12 cellular contexts compared by ENCODE assay signal in genomic region chr2:135839713-135840112, GRCh38. TPM values are rescaled to one million over a fixed set of nuclear protein-coding genes. Genes with fewer than 3 reads are reported as not detected.
DNase-seq lines count a peak whose midpoint lies in the region; ATAC-seq and TF ChIP-seq lines count a peak whose summit lies in the region.
"Had no signal": no experiment of that assay in that cellular context is flagged by ENCODE, and none has a peak within 500 bp of the region (broad histone marks: within the 10 kb centered on the region; RNA-seq: fewer than 3 reads in every experiment).

No MANE protein-coding gene starts in this region.

- DNase-seq in MCF 10A (ENCODE audit: unreplicated experiment) = no peak
- no peak for DNase-seq in mammary epithelial cell
- DNase-seq in brain microvascular endothelial cell = peak; percentile 63
- peak; percentile 62 for DNase-seq in hepatic stellate cell (ENCODE audit: low spot score)
- no peak for DNase-seq in upper lobe of right lung
- no peak for DNase-seq in foreskin keratinocyte
- no peak for DNase-seq in KG1 (lab: John Stamatoyannopoulos, UW)
- DNase-seq: body of pancreas, NCI-H226, SW 1271 had no signal

- peak overlapping the region; percentile 66 for H3K27ac Mint-ChIP-seq in MCF 10A (ENCODE audit: low read depth, unreplicated experiment)

- intact Hi-C loops in MCF 10A (cut with micrococcal nuclease) = no loop called here
- intact Hi-C loops in mammary epithelial cell (cut with micrococcal nuclease) = no loop called here
- intact Hi-C loops in upper lobe of right lung (cut with DNase I) = no loop called here

- no peaks in the 10 kb centered on the region for H3K9me3 Mint-ChIP-seq in MCF 10A (ENCODE audit: unreplicated experiment)

- BruUV-seq in MCF 10A (replicated peaks; lab: Mats Ljungman, UMichigan) = no TSS peak
- BruUV-seq in mammary epithelial cell (replicated peaks; lab: Mats Ljungman, UMichigan) = no TSS peak

- H3K27ac ChIP-seq in mammary epithelial cell (ENCODE audit: insufficient read depth, low read depth, low read length) (no peak overlapping the region), brain microvascular endothelial cell (no peak overlapping the region), upper lobe of right lung (peak overlapping the region; percentile 64), foreskin keratinocyte (no peak overlapping the region)
- H3K27ac ChIP-seq: A549, body of pancreas had no signal

- CTCF ChIA-PET in MCF 10A (lab: Yijun Ruan, JAX) (interaction anchor here (0.6 to 1.1 kb wide), 2 partner anchors 42 to 428 kb away, joined by 3 to 6 read pairs; no protein-coding TSS in a partner anchor), mammary epithelial cell (lab: Charles Lee; ENCODE audit: low non-redundant PET) (interaction anchor here (0.6 to 1.1 kb wide), 2 partner anchors 11 to 800 kb away, joined by 4 to 6 read pairs; no protein-coding TSS in a partner anchor)

- 31% methylated on average over 2 of the region's 2 CpGs for WGBS in mammary epithelial cell (ENCODE audit: low coverage, missing lambda C conversion rate)

- H4K20me1 ChIP-seq in mammary epithelial cell (ENCODE audit: insufficient read depth, low read length) = no peaks in the 10 kb centered on the region

- no peaks in the 10 kb centered on the region for H3K4me1 ChIP-seq in mammary epithelial cell (ENCODE audit: insufficient read depth, low read length)
- peaks cover 22% of the 10 kb centered on the region for H3K4me1 ChIP-seq in upper lobe of right lung
- H3K4me1 ChIP-seq in foreskin keratinocyte = no peaks in the 10 kb centered on the region
- H3K4me1 ChIP-seq: body of pancreas had no signal

- H3K27me3 ChIP-seq in mammary epithelial cell (ENCODE audit: insufficient read depth, low read length) (no peaks in the 10 kb centered on the region), brain microvascular endothelial cell (replicated peaks) (no peaks in the 10 kb centered on the region), upper lobe of right lung (no peaks in the 10 kb centered on the region), foreskin keratinocyte (no peaks in the 10 kb centered on the region)
- H3K27me3 ChIP-seq: body of pancreas had no signal

- H3K79me2 ChIP-seq in mammary epithelial cell (ENCODE audit: insufficient read depth, low read length) = no peaks in the 10 kb centered on the region

- dilution Hi-C loops in mammary epithelial cell (cut with HindIII; ENCODE audit: low sequenced_read_pairs) = no loop called here

- ATAC-seq in upper lobe of right lung = peak; percentile 47
- no peak for ATAC-seq in HG02759 (IDR thresholded peaks at IDR 0.05; ENCODE audit: unreplicated experiment)
- ATAC-seq in foreskin keratinocyte = no peak
- ATAC-seq: A549, body of pancreas had no signal

- H2AFZ ChIP-seq in mammary epithelial cell (ENCODE audit: low read depth, low read length) = no peak overlapping the region

- no peak overlapping the region for H3K4me3 ChIP-seq in mammary epithelial cell (replicated peaks in 1 of 3; ENCODE audit: insufficient read depth in 1 of 3, low read depth in 2 of 3, low read length in 3 of 3)
- H3K4me3 ChIP-seq in brain microvascular endothelial cell (ENCODE audit: low read depth, low read length) = no peak overlapping the region
- no peak overlapping the region for H3K4me3 ChIP-seq in upper lobe of right lung
- H3K4me3 ChIP-seq: A549, body of pancreas had no signal

- no peak overlapping the region for H3K4me3 Mint-ChIP-seq in MCF 10A (ENCODE audit: unreplicated experiment)

- H3K36me3 ChIP-seq in mammary epithelial cell (ENCODE audit: insufficient read depth, low read length) = peaks cover 21% of the 10 kb centered on the region
- peaks cover 2% of the 10 kb centered on the region for H3K36me3 ChIP-seq in brain microvascular endothelial cell (replicated peaks)
- peaks cover 14% of the 10 kb centered on the region for H3K36me3 ChIP-seq in upper lobe of right lung

- no peaks in the 10 kb centered on the region for H3K4me1 Mint-ChIP-seq in MCF 10A (ENCODE audit: insufficient read depth, unreplicated experiment)

- H3K9ac ChIP-seq in mammary epithelial cell (ENCODE audit: insufficient read depth, low read length) = no peak overlapping the region

- peaks cover 19% of the 10 kb centered on the region for H3K36me3 Mint-ChIP-seq in MCF 10A (ENCODE audit: insufficient read depth, unreplicated experiment)

- POLR2A ChIA-PET in MCF 10A (lab: Yijun Ruan, JAX) = no interaction called here

- H3K27me3 Mint-ChIP-seq in MCF 10A (ENCODE audit: insufficient read depth, unreplicated experiment) = no peaks in the 10 kb centered on the region

- no peak for TF ChIP-seq CTCF in MCF 10A (IDR thresholded peaks at IDR 0.05; ENCODE audit: unreplicated experiment)
- TF ChIP-seq CTCF in mammary epithelial cell (conservative IDR thresholded peaks at IDR 0.05 in 1 of 2, IDR thresholded peaks at IDR 0.05 in 1 of 2; ENCODE audit: extremely low read depth in 1 of 2, insufficient read depth in 1 of 2, low read depth in 1 of 2, low read length in 2 of 2) = no peak
- TF ChIP-seq CTCF in brain microvascular endothelial cell (IDR thresholded peaks at IDR 0.05; ENCODE audit: low read depth, low read length, missing control alignments) = no peak
- no peak for TF ChIP-seq CTCF in upper lobe of right lung (IDR thresholded peaks at IDR 0.05)
- no peak for TF ChIP-seq CTCF in foreskin keratinocyte (conservative IDR thresholded peaks at IDR 0.05)

- H3K4me2 ChIP-seq in mammary epithelial cell (ENCODE audit: insufficient read depth, low read depth, low read length) = no peak overlapping the region
- H3K4me2 ChIP-seq: A549 had no signal

- in situ Hi-C loops in mammary epithelial cell (cut with MboI; ENCODE audit: low sequenced_read_pairs in 2 of 2) = no loop called here
- in situ Hi-C loops in brain microvascular endothelial cell (cut with HindIII; ENCODE audit: low pct_ligation_motif_present, low sequenced_read_pairs) = no loop called here

- H3K9me3 ChIP-seq in mammary epithelial cell (replicated peaks; ENCODE audit: insufficient read depth, low read length) (no peaks in the 10 kb centered on the region), upper lobe of right lung (no peaks in the 10 kb centered on the region)
- H3K9me3 ChIP-seq: A549, body of pancreas had no signal

RNA-seq across cellular contexts. Expression of gene LCT, which starts 2.7 kb away (rescaled TPM):
- not detected in 2 replicates for total RNA-seq in MCF 10A (2022)
- not detected for total RNA-seq in mammary epithelial cell
- 0.01 TPM for polyA plus RNA-seq in mammary epithelial cell
- polyA minus RNA-seq in mammary epithelial cell = not detected
- not detected for total RNA-seq in upper lobe of right lung
- not detected in 2 replicates for total RNA-seq in foreskin keratinocyte
- polyA plus RNA-seq in foreskin keratinocyte = not detected in 2 replicates
- total RNA-seq: body of pancreas had no signal

RNA-seq across cellular contexts. Expression of gene MCM6, which starts 36.5 kb away (rescaled TPM):
- total RNA-seq in MCF 10A (2022) = 10.1 and 13.5 TPM in 2 replicates
- 10 to 100 TPM; 15.2 to 39.0 TPM for total RNA-seq in mammary epithelial cell
- polyA plus RNA-seq in mammary epithelial cell = 47.1 TPM
- polyA minus RNA-seq in mammary epithelial cell = 65.9 TPM
- 8.2 TPM for total RNA-seq in upper lobe of right lung
- 51.7 and 54.3 TPM in 2 replicates for total RNA-seq in foreskin keratinocyte
- 36.0 and 38.3 TPM in 2 replicates for polyA plus RNA-seq in foreskin keratinocyte

Comparison
In these comparisons a context has a peak if more than half of its experiments do, and no peak if none do; other contexts are left out.
1. DNase-seq: peak in brain microvascular endothelial cell (single experiment) and hepatic stellate cell (single experiment); none in MCF 10A (single experiment), mammary epithelial cell (single experiment), upper lobe of right lung (single experiment), foreskin keratinocyte (0 of 2) and KG1 (single experiment).